24 cellular contexts compared by ENCODE assay signal in genomic region chr11:114890076-114890475, GRCh38.
"Had no signal": no experiment of that assay in that cellular context is flagged by ENCODE, and none has a peak within 500 bp of the region (broad histone marks: within the 10 kb centered on the region; RNA-seq: fewer than 3 reads in every experiment).

No MANE protein-coding gene starts in this region.

- H3K4me3 ChIP-seq: colonic mucosa, gastroesophageal sphincter, heart right ventricle, lung, prostate gland, right atrium auricular region, skin epidermis, spleen, testis, tibial artery had no signal

- H3K9me3 ChIP-seq: colonic mucosa, gastroesophageal sphincter, prostate gland, right atrium auricular region, testis, tibial artery had no signal

- DNase-seq: colonic mucosa; effector CD8-positive, alpha-beta T cell; endodermal cell; foreskin keratinocyte; hypothalamus; immature natural killer cell; islet precursor cell; natural killer cell; nucleus accumbens; spleen; stimulated activated CD4-positive, alpha-beta T cell treated with anti-CD3 and anti-CD28 coated beads, Interleukin-4, amount 100 ng/mL, for 4 hours; stimulated activated naive CD8-positive, alpha-beta T cell treated with anti-CD3 and anti-CD28 coated beads, Interleukin-15, Interleukin-2, amounts not matched to agents 100 U/mL and 50 U/mL, for 24 hours; substantia nigra; testis; tibial artery had no signal

- H3K36me3 ChIP-seq: colonic mucosa, gastroesophageal sphincter, heart right ventricle, prostate gland, right atrium auricular region, spleen, tibial artery had no signal

- H3K27ac ChIP-seq: colonic mucosa, epithelial cell of prostate, foreskin keratinocyte, gastroesophageal sphincter, prostate gland, skin epidermis, spleen, testis, tibial artery had no signal

- H3K4me1 ChIP-seq: colonic mucosa, foreskin keratinocyte, gastroesophageal sphincter, prostate gland, spleen, testis, tibial artery had no signal

- ATAC-seq: esophagus mucosa; foreskin keratinocyte; gastroesophageal sphincter; natural killer cell; stimulated activated memory B cell treated with anti-CD40 and anti-IgM and Interleukin-4, amounts not matched to agents 10 μg/mL and 1 μg/mL and 100 μg/mL, for 72 hours; stimulated activated naive CD8-positive, alpha-beta T cell treated with anti-CD3 and anti-CD28 coated beads, Interleukin-15, Interleukin-2, amounts not matched to agents 100 U/mL and 50 U/mL, for 24 hours had no signal

- H3K27me3 ChIP-seq: colonic mucosa, foreskin keratinocyte, heart right ventricle, right atrium auricular region, testis had no signal
